Comparison of ENCODE assay signal across 8 cellular contexts in genomic region chr17:37406635-37407455, GRCh38. TPM values are rescaled to one million over a fixed set of nuclear protein-coding genes. Genes with fewer than 3 reads are reported as not detected.
DNase-seq lines count a peak whose midpoint lies in the region; ATAC-seq and TF ChIP-seq lines count a peak whose summit lies in the region.

ACACA (minus strand) TSS chr17:37406836; CDS start chr17:37406299, 537 bp downstream.
TADA2A (plus strand) TSS chr17:37406886; CDS start chr17:37411366, 4,480 bp downstream.

- H3K4me1 ChIP-seq in adrenal gland (replicated peaks in 1 of 2) (peaks cover 7 to 18% of the 10 kb centered on the region in 2 donors), left ventricle myocardium inferior (peaks cover 31% of the 10 kb centered on the region), psoas muscle (peaks cover 19% of the 10 kb centered on the region)

- TF ChIP-seq POLR2A in adrenal gland (IDR thresholded peaks at IDR 0.05): peak; percentile 46 to 50

- DNase-seq in GM12864 (ENCODE audit: low read depth): peak; percentile 24
- peak; percentile 76 for DNase-seq in NCI-H1092 treated with DMSO at 0.1 percent for 48 hours (lab: John Stamatoyannopoulos, UW)
- DNase-seq in adrenal gland: peak; percentile 76 to 84 (median 79)
- peak; percentile 82 for DNase-seq in left ventricle myocardium inferior
- DNase-seq in psoas muscle: peak; percentile 84 to 92
- DNase-seq in ureter (ENCODE audit: low spot score): peak; percentile 77

- ATAC-seq in HG02610 (IDR thresholded peaks at IDR 0.05; ENCODE audit: unreplicated experiment) (peak; percentile 78), psoas muscle (peak; percentile 91 to 95 (median 92))

- no peak for TF ChIP-seq CTCF in GM12864 (IDR thresholded peaks at IDR 0.05; ENCODE audit: low read depth, low read length, missing control alignments)
- peak in 3 of 6 experiments; percentile 23 to 44 (median 40) for TF ChIP-seq CTCF in adrenal gland (IDR thresholded peaks at IDR 0.05)
- peak; percentile 32 for TF ChIP-seq CTCF in left ventricle myocardium inferior (IDR thresholded peaks at IDR 0.05; ENCODE audit: borderline replicate concordance)
- no peak for TF ChIP-seq CTCF in psoas muscle (IDR thresholded peaks at IDR 0.05)

- H3K9me3 ChIP-seq in adrenal gland (replicated peaks in 1 of 3): no peaks in the 10 kb centered on the region
- no peaks in the 10 kb centered on the region for H3K9me3 ChIP-seq in left ventricle myocardium inferior (replicated peaks)
- no peaks in the 10 kb centered on the region for H3K9me3 ChIP-seq in psoas muscle

- H3K27ac ChIP-seq in adrenal gland (peak within 1 kb of the TSS; percentile 69 to 99 (median 79)), left ventricle myocardium inferior (replicated peaks) (peak within 1 kb of the TSS; percentile 97), psoas muscle (peak within 1 kb of the TSS; percentile 94)

- H3K4me3 ChIP-seq in GM12864 (ENCODE audit: low read depth, low read length) (peak within 1 kb of the TSS; percentile 95), adrenal gland (peak within 1 kb of the TSS; percentile 11 to 88 (median 64)), left ventricle myocardium inferior (peak within 1 kb of the TSS; percentile 80), psoas muscle (peak within 1 kb of the TSS; percentile 76)

- WGBS in adrenal gland, 4 donors: 0 to 1% (median 0%) methylated on average over 2 to 94 of the region's 97 CpGs
- 0 to 1% (median 1%) methylated on average over 34 to 97 of the region's 97 CpGs for WGBS in psoas muscle, 3 donors

- H3K36me3 ChIP-seq in adrenal gland (replicated peaks in 1 of 2) (peaks cover 0 to 8% of the 10 kb centered on the region in 2 donors), left ventricle myocardium inferior (peaks cover 10% of the 10 kb centered on the region), psoas muscle (ENCODE audit: insufficient read depth in 1 of 2, low read depth in 1 of 2) (peaks cover 0 to 13% of the 10 kb centered on the region in 2 donors)

- intact Hi-C loops in T-helper 1 cell treated with Interleukin-12 subunit alpha and Interleukin-12 subunit beta and Interleukin-4 antibody, amounts not matched to agents 30 ng/mL and 1 ng/mL, for 36 hours (cut with micrococcal nuclease): loop anchor here (1.0 to 2.0 kb wide), 4 partner anchors 23 to 202 kb away; partner anchors contain the start of genes DUSP14 and SYNRG
- intact Hi-C loops in adrenal gland (cut with DNase I): no loop called here
- intact Hi-C loops in left ventricle myocardium inferior (cut with micrococcal nuclease): loop anchor here (5.0 kb wide), 1 partner anchor 80 kb away; the partner anchor contains the start of gene DUSP14
- intact Hi-C loops in psoas muscle (cut with DNase I): loop anchor here (5.0 kb wide), 3 partner anchors 35 to 80 kb away; partner anchors contain the start of gene DUSP14 (in 1 of the 2)

- H3K27me3 ChIP-seq in adrenal gland: no peaks in the 10 kb centered on the region
- no peaks in the 10 kb centered on the region for H3K27me3 ChIP-seq in left ventricle myocardium inferior (ENCODE audit: low read depth)
- H3K27me3 ChIP-seq in psoas muscle (ENCODE audit: insufficient read depth in 3 of 3, low read length in 2 of 3): no peaks in the 10 kb centered on the region

RNA-seq across cellular contexts. Expression of gene ACACA, which starts in this region (rescaled TPM):
- 53.4 and 55.2 TPM in 2 replicates for total RNA-seq in T-helper 1 cell treated with Interleukin-12 subunit alpha and Interleukin-12 subunit beta and Interleukin-4 antibody, amounts not matched to agents 30 ng/mL and 1 ng/mL, for 36 hours
- 100 to 1,000 TPM in 2 of 8 donors, 10 to 100 TPM in 6; 44.4 to 105 (median 76.8) TPM for total RNA-seq in adrenal gland
- polyA plus RNA-seq in adrenal gland: 10 to 100 TPM; 18.2 to 64.1 (median 21.4) TPM
- total RNA-seq in left ventricle myocardium inferior: 16.2 TPM
- total RNA-seq in psoas muscle: 10 to 100 TPM; 21.5 to 42.6 (median 35.7) TPM
- polyA plus RNA-seq in psoas muscle: 10 to 100 TPM in 2 of 3 donors, 1 to 10 TPM in 1; 7.2 to 13.4 (median 12.1) TPM
- total RNA-seq in ureter: 159 TPM

RNA-seq across cellular contexts. Expression of gene TADA2A, which starts in this region (rescaled TPM):
- total RNA-seq in T-helper 1 cell treated with Interleukin-12 subunit alpha and Interleukin-12 subunit beta and Interleukin-4 antibody, amounts not matched to agents 30 ng/mL and 1 ng/mL, for 36 hours: 35.0 and 36.2 TPM in 2 replicates
- total RNA-seq in adrenal gland (10 to 100 TPM in 7 of 8 donors, 1 to 10 TPM in 1; 7.6 to 21.5 (median 15.3) TPM), left ventricle myocardium inferior (11.9 TPM), psoas muscle (10 to 100 TPM in 3 of 4 donors, 1 to 10 TPM in 1; 9.4 to 23.7 (median 17.4) TPM), ureter (33.7 TPM)
- polyA plus RNA-seq in adrenal gland (10 to 100 TPM in 2 of 3 donors, 1 to 10 TPM in 1; 8.8 to 18.8 (median 15.7) TPM), psoas muscle (10 to 100 TPM in 2 of 3 donors, 1 to 10 TPM in 1; 8.5 to 11.3 (median 10.6) TPM)

Comparison
In these comparisons a context has a peak if more than half of its experiments do, and no peak if none do; other contexts are left out.
1. Peak in every context shown above with its lines: DNase-seq, ATAC-seq, H3K4me3 ChIP-seq and H3K27ac ChIP-seq.
2. DNase-seq: peak in every context shown above with its lines; median percentile 88 in psoas muscle; 82 in left ventricle myocardium inferior; 79 in adrenal gland; 77 in ureter; 76 in NCI-H1092 treated with DMSO at 0.1 percent for 48 hours; 24 in GM12864.
3. intact Hi-C loops: an anchor here in T-helper 1 cell treated with Interleukin-12 subunit alpha and Interleukin-12 subunit beta and Interleukin-4 antibody, amounts not matched to agents 30 ng/mL and 1 ng/mL, for 36 hours (1.0 to 2.0 kb wide), left ventricle myocardium inferior (5.0 kb wide) and psoas muscle (5.0 kb wide); none called in adrenal gland.